Comparison of ENCODE assay signal across 13 cellular contexts in genomic region chr7:36982749-36983148, GRCh38.
A peak's percentile ranks its signal among the peaks of the same experiment; 100 is the strongest.
DNase-seq lines count a peak whose midpoint lies in the region; ATAC-seq and TF ChIP-seq lines count a peak whose summit lies in the region.
"Had no signal": no experiment of that assay in that cellular context is flagged by ENCODE, and none has a peak within 500 bp of the region (broad histone marks: within the 10 kb centered on the region; RNA-seq: fewer than 3 reads in every experiment).

No MANE protein-coding gene starts in this region.

- no peaks in the 10 kb centered on the region for H3K9me3 Mint-ChIP-seq in activated naive CD4-positive, alpha-beta T cell treated with anti-CD3 and anti-CD28 coated beads, Interleukin-2, amount 50 U/mL, for 24 hours
- H3K9me3 Mint-ChIP-seq in activated naive CD4-positive, alpha-beta T cell treated with anti-CD3 and anti-CD28 coated beads for 36 hours, result no peaks in the 10 kb centered on the region
- peaks cover 2% of the 10 kb centered on the region for H3K9me3 Mint-ChIP-seq in neural progenitor cell
- H3K9me3 Mint-ChIP-seq: CD4-positive, alpha-beta T cell had no signal

- H3K27me3 Mint-ChIP-seq in activated naive CD4-positive, alpha-beta T cell treated with anti-CD3 and anti-CD28 coated beads, Interleukin-2, amount 50 U/mL, for 24 hours, result no peaks in the 10 kb centered on the region
- H3K27me3 Mint-ChIP-seq in activated naive CD4-positive, alpha-beta T cell treated with anti-CD3 and anti-CD28 coated beads for 36 hours (ENCODE audit: low read depth), result no peaks in the 10 kb centered on the region
- peaks cover 2% of the 10 kb centered on the region for H3K27me3 Mint-ChIP-seq in neural progenitor cell (ENCODE audit: insufficient read depth, low read depth)
- H3K27me3 Mint-ChIP-seq: B cell; CD4-positive, alpha-beta T cell had no signal

- H3F3A ChIP-seq in neural cell (ENCODE audit: insufficient read depth, low read length, poor library complexity, severe bottlenecking) (peaks cover 13% of the 10 kb centered on the region), neural progenitor cell (ENCODE audit: low read depth) (no peaks in the 10 kb centered on the region)

- no peak for TF ChIP-seq EP300 in neural cell (conservative IDR thresholded peaks at IDR 0.05; ENCODE audit: poor library complexity, severe bottlenecking)

- H4K20me1 ChIP-seq in neural cell (ENCODE audit: insufficient read depth) (no peaks in the 10 kb centered on the region), neural progenitor cell (ENCODE audit: low read depth) (no peaks in the 10 kb centered on the region)

- ATAC-seq in Right ventricle myocardium inferior (no peak), HG03457 (IDR thresholded peaks at IDR 0.05; ENCODE audit: unreplicated experiment) (no peak)

- no peaks in the 10 kb centered on the region for H3K9me2 ChIP-seq in neural cell (ENCODE audit: insufficient read depth, low read length)

- H3K36me3 ChIP-seq in neural cell (ENCODE audit: insufficient read depth, low read length) (no peaks in the 10 kb centered on the region), neural progenitor cell (no peaks in the 10 kb centered on the region)

- TF ChIP-seq CTCF in neural cell (IDR thresholded peaks at IDR 0.05; ENCODE audit: poor library complexity, severe bottlenecking) (no peak), neural progenitor cell (IDR thresholded peaks at IDR 0.05) (no peak)

- CTCF ChIA-PET in activated naive CD4-positive, alpha-beta T cell treated with anti-CD3 and anti-CD28 coated beads for 36 hours (lab: Charles Lee), result interaction anchor here (0.8 to 9.2 kb wide), 2 partner anchors 114 to 200 kb away, joined by 3 to 71 read pairs; no protein-coding TSS in a partner anchor

- peaks cover 58% of the 10 kb centered on the region for H3K4me1 Mint-ChIP-seq in activated naive CD4-positive, alpha-beta T cell treated with anti-CD3 and anti-CD28 coated beads, Interleukin-2, amount 50 U/mL, for 24 hours
- H3K4me1 Mint-ChIP-seq in activated naive CD4-positive, alpha-beta T cell treated with anti-CD3 and anti-CD28 coated beads for 36 hours (ENCODE audit: low read depth), result peaks cover 29% of the 10 kb centered on the region
- peaks cover 31% of the 10 kb centered on the region for H3K4me1 Mint-ChIP-seq in neural progenitor cell

- H2AFZ ChIP-seq in neural cell (ENCODE audit: low read depth, low read length) (no peak overlapping the region), neural progenitor cell (replicated peaks) (no peak overlapping the region)
- H2AFZ ChIP-seq: GM23248 had no signal

- H3K9me3 ChIP-seq in neural cell (ENCODE audit: low read length), result no peaks in the 10 kb centered on the region
- no peaks in the 10 kb centered on the region for H3K9me3 ChIP-seq in neural progenitor cell (ENCODE audit: low read depth)

- H3K79me2 ChIP-seq in neural cell (replicated peaks; ENCODE audit: insufficient read depth, low read length) (peaks cover 11% of the 10 kb centered on the region), neural progenitor cell (ENCODE audit: low read depth) (no peaks in the 10 kb centered on the region)

- intact Hi-C loops in activated naive CD4-positive, alpha-beta T cell treated with anti-CD3 and anti-CD28 coated beads for 36 hours (cut with micrococcal nuclease), result loop anchor here (10.0 kb wide), 1 partner anchor 498 kb away; no protein-coding TSS in a partner anchor
- intact Hi-C loops in Right ventricle myocardium inferior (cut with DNase I), result no loop called here

- peaks cover 25% of the 10 kb centered on the region for H3K36me3 Mint-ChIP-seq in activated naive CD4-positive, alpha-beta T cell treated with anti-CD3 and anti-CD28 coated beads, Interleukin-2, amount 50 U/mL, for 24 hours
- peaks cover 30% of the 10 kb centered on the region for H3K36me3 Mint-ChIP-seq in activated naive CD4-positive, alpha-beta T cell treated with anti-CD3 and anti-CD28 coated beads for 36 hours (ENCODE audit: low read depth)
- peaks cover 2% of the 10 kb centered on the region for H3K36me3 Mint-ChIP-seq in neural progenitor cell

- no peak for DNase-seq in activated naive CD4-positive, alpha-beta T cell treated with anti-CD3 and anti-CD28 coated beads for 36 hours
- DNase-seq in cerebellar cortex (ENCODE audit: low spot score) (peak; percentile 72), Right ventricle myocardium inferior (ENCODE audit: missing footprints) (no peak), neural progenitor cell (ENCODE audit: low spot score) (no peak)
- DNase-seq: 8988T; ACHN; CD4-positive, alpha-beta T cell; DMS79; GM23248 had no signal

- H3K4me3 Mint-ChIP-seq in activated naive CD4-positive, alpha-beta T cell treated with anti-CD3 and anti-CD28 coated beads, Interleukin-2, amount 50 U/mL, for 24 hours, result no peak overlapping the region
- no peak overlapping the region for H3K4me3 Mint-ChIP-seq in activated naive CD4-positive, alpha-beta T cell treated with anti-CD3 and anti-CD28 coated beads for 36 hours
- H3K4me3 Mint-ChIP-seq in neural progenitor cell, result no peak overlapping the region
- H3K4me3 Mint-ChIP-seq: B cell; CD4-positive, alpha-beta T cell had no signal

- no peak overlapping the region for H3K27ac ChIP-seq in neural cell (ENCODE audit: low read length)
- no peak overlapping the region for H3K27ac ChIP-seq in neural progenitor cell
- H3K27ac ChIP-seq: GM23248 had no signal

- TF ChIP-seq RAD21 in neural cell (conservative IDR thresholded peaks at IDR 0.05), result no peak

- H3K27me3 ChIP-seq in neural cell (ENCODE audit: insufficient read depth, low read depth, low read length) (no peaks in the 10 kb centered on the region), neural progenitor cell (no peaks in the 10 kb centered on the region)

- peaks cover 10% of the 10 kb centered on the region for H3K4me1 ChIP-seq in neural progenitor cell

- H3K4me2 ChIP-seq in neural cell (ENCODE audit: low read length), result no peak overlapping the region
- no peak overlapping the region for H3K4me2 ChIP-seq in neural progenitor cell

- no peak overlapping the region for H3K9ac ChIP-seq in neural cell (ENCODE audit: low read length)
- H3K9ac ChIP-seq in neural progenitor cell, result no peak overlapping the region
- H3K9ac ChIP-seq: GM23248 had no signal

- peak overlapping the region; percentile 63 for H3K4me3 ChIP-seq in neural cell (ENCODE audit: low read length)
- H3K4me3 ChIP-seq in neural progenitor cell, result no peak overlapping the region
- H3K4me3 ChIP-seq: GM23248 had no signal

- peak overlapping the region; percentile 43 for H3K27ac Mint-ChIP-seq in activated naive CD4-positive, alpha-beta T cell treated with anti-CD3 and anti-CD28 coated beads, Interleukin-2, amount 50 U/mL, for 24 hours
- H3K27ac Mint-ChIP-seq in activated naive CD4-positive, alpha-beta T cell treated with anti-CD3 and anti-CD28 coated beads for 36 hours, result no peak overlapping the region
- no peak overlapping the region for H3K27ac Mint-ChIP-seq in neural progenitor cell
- H3K27ac Mint-ChIP-seq: B cell; CD4-positive, alpha-beta T cell had no signal

TF ChIP-seq in neural cell, 6 proteins besides CTCF, POLR2A, EP300 and RAD21:
- TF ChIP-seq SMC3 (conservative IDR thresholded peaks at IDR 0.05; ENCODE audit: poor library complexity) (no peak), TAF1 (IDR thresholded peaks at IDR 0.05; ENCODE audit: low read depth) (no peak), POLR2AphosphoS5 (IDR thresholded peaks at IDR 0.05) (no peak), REST (IDR thresholded peaks at IDR 0.05; ENCODE audit: borderline replicate concordance) (no peak), MXI1 (conservative IDR thresholded peaks at IDR 0.05; ENCODE audit: poor library complexity, severe bottlenecking) (no peak), EZH2 (IDR thresholded peaks at IDR 0.05; ENCODE audit: borderline replicate concordance, insufficient read depth, low read length, poor library complexity, severe bottlenecking) (no peak)
